ENCODE assay signal across 8 cellular contexts in genomic region chr4:184647391-184648101, GRCh38. TPM values are rescaled to one million over a fixed set of nuclear protein-coding genes. Genes with fewer than 3 reads are reported as not detected.
DNase-seq lines count a peak whose midpoint lies in the region; ATAC-seq and TF ChIP-seq lines count a peak whose summit lies in the region.

No MANE protein-coding gene starts in this region.

- peak overlapping the region; percentile 79 to 99 (median 88) for H3K4me3 ChIP-seq in esophagus muscularis mucosa
- H3K4me3 ChIP-seq in psoas muscle: peak overlapping the region; percentile 91

- H3K27ac ChIP-seq in esophagus muscularis mucosa (replicated peaks in 1 of 4) (peak overlapping the region; percentile 96 to 100 (median 98)), psoas muscle (peak overlapping the region; percentile 99)

- no peak for TF ChIP-seq POLR2A in esophagus muscularis mucosa (IDR thresholded peaks at IDR 0.05; ENCODE audit: low read depth)

- WGBS in esophagus muscularis mucosa: 47% methylated on average over 10 of the region's 10 CpGs
- 49 to 64% (median 63%) methylated on average over 10 of the region's 10 CpGs for WGBS in psoas muscle, 3 donors

- TF ChIP-seq CTCF in esophagus muscularis mucosa (IDR thresholded peaks at IDR 0.05) (no peak), psoas muscle (IDR thresholded peaks at IDR 0.05) (no peak)

- peak; percentile 3 for DNase-seq in RPMI7951 (ENCODE audit: low read depth)
- DNase-seq in esophagus muscularis mucosa (ENCODE audit: extremely low spot score): no peak
- no peak for DNase-seq in psoas muscle
- no peak for DNase-seq in T-helper 9 cell
- DNase-seq in left colon: no peak

- H3K27me3 ChIP-seq in esophagus muscularis mucosa (no peaks in the 10 kb centered on the region), psoas muscle (ENCODE audit: insufficient read depth in 3 of 3, low read length in 2 of 3) (no peaks in the 10 kb centered on the region)

- peak overlapping the region; percentile 93 for H3K9ac ChIP-seq in ES-I3 (ENCODE audit: low read depth, low read length)

- H3K36me3 ChIP-seq in ES-I3 (ENCODE audit: insufficient read depth, low read length): peaks cover 9% of the 10 kb centered on the region; the same call in 1 of the 2 replicates
- peaks cover 0 to 11% (median 0%) of the 10 kb centered on the region in 4 donors for H3K36me3 ChIP-seq in esophagus muscularis mucosa
- peaks cover 0 to 37% of the 10 kb centered on the region in 2 donors for H3K36me3 ChIP-seq in psoas muscle (ENCODE audit: insufficient read depth in 1 of 2, low read depth in 1 of 2)

- TF ChIP-seq EP300 in esophagus muscularis mucosa (IDR thresholded peaks at IDR 0.05): no peak

- H3K4me1 ChIP-seq in ES-I3 (ENCODE audit: insufficient read depth, low read length): peaks cover 32% of the 10 kb centered on the region
- peaks cover 49 to 60% (median 53%) of the 10 kb centered on the region in 4 donors for H3K4me1 ChIP-seq in esophagus muscularis mucosa
- H3K4me1 ChIP-seq in psoas muscle: peaks cover 55% of the 10 kb centered on the region

- no peaks in the 10 kb centered on the region for H3K9me3 ChIP-seq in ES-I3 (ENCODE audit: control insufficient read depth, insufficient read depth, low read length)
- no peaks in the 10 kb centered on the region for H3K9me3 ChIP-seq in esophagus muscularis mucosa
- no peaks in the 10 kb centered on the region for H3K9me3 ChIP-seq in psoas muscle

- ATAC-seq in psoas muscle (no peak), HG03108 (IDR thresholded peaks at IDR 0.05; ENCODE audit: unreplicated experiment) (no peak), GM18498 (IDR thresholded peaks at IDR 0.05; ENCODE audit: unreplicated experiment) (no peak), left colon (no peak)

- intact Hi-C loops in esophagus muscularis mucosa (cut with DNase I): loop anchor here (5.0 to 10.0 kb wide), 3 partner anchors 110 to 385 kb away; partner anchors contain the start of gene IRF2
- intact Hi-C loops in psoas muscle (cut with DNase I): loop anchor here (5.0 to 10.0 kb wide), 6 partner anchors 85 to 383 kb away; partner anchors contain the start of genes ACSL1 (in 2 of the 2), CENPU (in 1 of the 2) and IRF2 (in 1 of the 2)
- intact Hi-C loops in left colon (cut with DNase I, micrococcal nuclease): loop anchor here in 1 of 2 donors (10.0 kb wide), 1 partner anchor 77 kb away; no protein-coding TSS in a partner anchor

RNA-seq across cellular contexts. Expression of gene CASP3, which starts 1.7 kb away (rescaled TPM):
- 50.8 and 56.1 TPM in 2 replicates for total RNA-seq in RPMI7951 (2014; rRNA removed; shearing (Covaris generic))
- total RNA-seq in esophagus muscularis mucosa: 10 to 100 TPM; 11.3 to 18.6 (median 15.9) TPM
- 10 to 100 TPM; 13.8 to 49.7 (median 20.5) TPM for total RNA-seq in psoas muscle
- polyA plus RNA-seq in psoas muscle: 10 to 100 TPM; 16.1 to 46.6 (median 39.8) TPM
- 10 to 100 TPM; 43.4 to 50.2 TPM for total RNA-seq in left colon

RNA-seq across cellular contexts. Expression of gene PRIMPOL, which starts 2.0 kb away (rescaled TPM):
- 23.7 and 30.9 TPM in 2 replicates for total RNA-seq in RPMI7951 (2014; rRNA removed; shearing (Covaris generic))
- 10 to 100 TPM; 13.4 to 22.8 (median 16.6) TPM for total RNA-seq in esophagus muscularis mucosa
- total RNA-seq in psoas muscle: 10 to 100 TPM in 1 of 4 donors, 1 to 10 TPM in 3; 4.8 to 10.1 (median 7.5) TPM
- polyA plus RNA-seq in psoas muscle: 10 to 100 TPM in 1 of 3 donors, 1 to 10 TPM in 2; 4.2 to 11.1 (median 5.6) TPM
- total RNA-seq in left colon: 10 to 100 TPM; 13.1 to 23.4 TPM
